ENCODE assay signal across 8 cellular contexts in the genomic region with DNA sequence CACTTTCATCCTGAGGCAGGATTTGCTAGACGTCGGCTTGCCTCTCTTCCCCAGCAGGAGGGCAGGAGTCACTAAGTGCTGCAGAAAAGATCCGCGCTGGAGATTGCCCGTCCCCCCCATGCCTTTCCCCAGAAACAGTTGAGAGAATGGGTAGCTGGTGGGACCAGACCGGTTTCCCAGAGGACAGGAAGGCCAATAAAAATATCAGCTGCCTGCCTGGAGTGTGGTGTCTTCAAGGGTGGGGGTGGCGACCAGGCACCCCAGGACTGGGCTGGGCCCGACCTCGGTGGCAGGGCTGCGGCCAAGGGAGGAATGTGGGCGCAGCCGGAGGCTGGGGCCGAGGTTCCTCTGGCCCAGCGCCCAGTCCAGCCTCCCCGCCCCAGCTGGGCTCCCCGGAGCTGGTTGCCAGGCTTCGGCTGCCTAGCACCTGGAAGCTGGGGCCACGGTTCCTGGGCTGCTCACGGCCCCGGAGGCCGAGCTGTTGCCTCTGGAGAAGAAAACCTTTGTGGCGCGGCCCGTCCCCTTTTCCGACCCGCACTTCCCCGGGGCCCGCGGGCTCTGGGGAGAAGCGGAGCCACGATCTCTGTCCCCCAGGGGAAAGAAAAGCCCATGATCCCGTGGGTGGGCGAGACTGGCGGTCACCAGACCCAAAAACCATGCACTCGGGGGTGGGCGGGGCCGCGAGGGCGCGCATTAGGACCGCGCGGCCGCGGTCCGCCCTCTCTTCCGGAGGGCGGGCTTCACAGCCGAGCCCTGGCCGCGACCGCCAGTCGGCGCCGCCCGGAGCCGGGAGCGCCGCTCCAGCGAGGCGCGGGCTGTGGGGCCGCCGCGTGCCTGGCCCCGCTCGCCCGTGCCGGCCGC. TPM values are rescaled to one million over a fixed set of nuclear protein-coding genes. Genes with fewer than 3 reads are reported as not detected.
A peak's percentile ranks its signal among the peaks of the same experiment; 100 is the strongest.
DNase-seq lines count a peak whose midpoint lies in the region; ATAC-seq, FAIRE-seq and TF ChIP-seq lines count a peak whose summit lies in the region.

A gene with protein sequence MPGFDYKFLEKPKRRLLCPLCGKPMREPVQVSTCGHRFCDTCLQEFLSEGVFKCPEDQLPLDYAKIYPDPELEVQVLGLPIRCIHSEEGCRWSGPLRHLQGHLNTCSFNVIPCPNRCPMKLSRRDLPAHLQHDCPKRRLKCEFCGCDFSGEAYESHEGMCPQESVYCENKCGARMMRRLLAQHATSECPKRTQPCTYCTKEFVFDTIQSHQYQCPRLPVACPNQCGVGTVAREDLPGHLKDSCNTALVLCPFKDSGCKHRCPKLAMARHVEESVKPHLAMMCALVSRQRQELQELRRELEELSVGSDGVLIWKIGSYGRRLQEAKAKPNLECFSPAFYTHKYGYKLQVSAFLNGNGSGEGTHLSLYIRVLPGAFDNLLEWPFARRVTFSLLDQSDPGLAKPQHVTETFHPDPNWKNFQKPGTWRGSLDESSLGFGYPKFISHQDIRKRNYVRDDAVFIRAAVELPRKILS (plus strand): TSS at position 769 of the 861 bp plus-strand sequence. CDS start 102 bp downstream, outside the sequence.

- TSS peak; percentile 37 for BruUV-seq in endothelial cell of umbilical vein (replicated peaks; lab: Mats Ljungman, UMichigan)

- CTCF ChIA-PET in endothelial cell of umbilical vein (lab: Charles Lee) = interaction anchor here (0.9 to 16.6 kb wide), 2 partner anchors 14 to 18 kb away, joined by 3 to 602 read pairs; a partner anchor contains a TSS

- H2AFZ ChIP-seq in endothelial cell of umbilical vein (ENCODE audit: low read depth, low read length) = peak within 1 kb of the TSS; percentile 14

- TF ChIP-seq POLR2A in endothelial cell of umbilical vein (IDR thresholded peaks at IDR 0.05; ENCODE audit: low read depth, low read length) = peak; percentile 98

- POLR2A ChIA-PET in endothelial cell of umbilical vein (lab: Charles Lee) = interaction anchor here (1.2 to 1.5 kb wide), 2 partner anchors 15 to 98 kb away, joined by 4 to 7 read pairs; a partner anchor contains a TSS

- H3K9me3 Mint-ChIP-seq in mesothelial cell of epicardium = no peaks in the 10 kb centered on the region

- H3K36me3 Mint-ChIP-seq in mesothelial cell of epicardium = no peaks in the 10 kb centered on the region

- H3K27me3 Mint-ChIP-seq in mesothelial cell of epicardium (ENCODE audit: low read depth) = no peaks in the 10 kb centered on the region

- H3K4me1 Mint-ChIP-seq in mesothelial cell of epicardium = peaks cover 32% of the 10 kb centered on the region

- peak within 1 kb of the TSS; percentile 97 for H3K9ac ChIP-seq in NT2/D1 (ENCODE audit: insufficient read length, low read depth)
- peak within 1 kb of the TSS; percentile 91 for H3K9ac ChIP-seq in endothelial cell of umbilical vein (replicated peaks; ENCODE audit: extremely low read depth, insufficient read depth, low read length)

- peaks cover 19% of the 10 kb centered on the region for H3K4me1 ChIP-seq in NT2/D1 (ENCODE audit: insufficient read depth, insufficient read length)
- H3K4me1 ChIP-seq in endothelial cell of umbilical vein (ENCODE audit: control insufficient read depth, extremely low read depth, insufficient read depth, low read length) = peaks cover 28% of the 10 kb centered on the region

- H3K79me2 ChIP-seq in endothelial cell of umbilical vein (ENCODE audit: control insufficient read depth, insufficient read depth, low read length) = peaks cover 31% of the 10 kb centered on the region

- peak within 1 kb of the TSS; percentile 98 for H3K27ac Mint-ChIP-seq in mesothelial cell of epicardium

- TF ChIP-seq CTCF in endothelial cell of umbilical vein (IDR thresholded peaks at IDR 0.05; ENCODE audit: extremely low read depth in 1 of 2, insufficient read depth in 1 of 2, low read depth in 1 of 2, low read length in 2 of 2) = no peak
- TF ChIP-seq CTCF in mesothelial cell of epicardium (IDR thresholded peaks at IDR 0.05; ENCODE audit: unreplicated experiment) = no peak

- ATAC-seq in GM19468 (IDR thresholded peaks at IDR 0.05; ENCODE audit: extremely low read depth, unreplicated experiment) = peak; percentile 33

- H3K36me3 ChIP-seq in NT2/D1 (ENCODE audit: insufficient read depth, insufficient read length, low read length) = peaks cover 53% of the 10 kb centered on the region
- H3K36me3 ChIP-seq in endothelial cell of umbilical vein (ENCODE audit: control insufficient read depth in 2 of 2, extremely low read depth in 1 of 2, insufficient read depth in 2 of 2, low read length in 2 of 2) = peaks cover 4 to 10% of the 10 kb centered on the region in 2 experiments

- no peaks in the 10 kb centered on the region for H3K27me3 ChIP-seq in NT2/D1 (ENCODE audit: insufficient read depth, insufficient read length)
- H3K27me3 ChIP-seq in endothelial cell of umbilical vein (ENCODE audit: control insufficient read depth in 2 of 2, insufficient read depth in 2 of 2, low read length in 2 of 2) = no peaks in the 10 kb centered on the region

- DNase-seq in COLO668 (lab: John Stamatoyannopoulos, UW; ENCODE audit: unreplicated experiment) (peak; percentile 88), HT1080 (ENCODE audit: low read depth) (peak; percentile 86), NT2/D1 (ENCODE audit: low read depth, low spot score) (peak; percentile 69), activated T-cell treated with anti-CD3 and anti-CD28 coated beads for 1 hour (ENCODE audit: low read depth) (peak; percentile 69), endothelial cell of umbilical vein (ENCODE audit: low read depth, low spot score) (peak; percentile 63), mesothelial cell of epicardium (ENCODE audit: low spot score in 2 of 2, unreplicated experiment in 2 of 2) (peak; percentile 72 to 80)
- DNase-seq in stimulated activated CD8-positive, alpha-beta memory T cell treated with anti-CD3 and anti-CD28 coated beads, Interleukin-4, amount 100 ng/mL, for 48 hours = peak; percentile 89

- H3K27ac ChIP-seq in endothelial cell of umbilical vein (ENCODE audit: insufficient read depth, low read depth, low read length) = peak within 1 kb of the TSS; percentile 86

- dilution Hi-C loops in endothelial cell of umbilical vein (cut with MboI; ENCODE audit: extremely low pct_ligation_motif_present, low sequenced_read_pairs) = no loop called here

- intact Hi-C loops in endothelial cell of umbilical vein (cut with micrococcal nuclease) = no loop called here

- FAIRE-seq in endothelial cell of umbilical vein (lab: Jason Lieb, UNC) = peak; percentile 85

- H3K9me1 ChIP-seq in endothelial cell of umbilical vein (replicated peaks; ENCODE audit: control insufficient read depth, extremely low read depth, insufficient read depth, low read length) = no peaks in the 10 kb centered on the region

- peak within 1 kb of the TSS; percentile 84 for H3K4me2 ChIP-seq in endothelial cell of umbilical vein (ENCODE audit: insufficient read depth, low read length)

- H3K9me3 ChIP-seq in NT2/D1 (ENCODE audit: insufficient read depth, low read length) (no peaks in the 10 kb centered on the region), endothelial cell of umbilical vein (replicated peaks; ENCODE audit: control insufficient read depth, insufficient read depth, low read length) (no peaks in the 10 kb centered on the region)

- H3K4me3 ChIP-seq in NT2/D1 (ENCODE audit: insufficient read length, low read depth) (peak within 1 kb of the TSS; percentile 81), endothelial cell of umbilical vein (replicated peaks in 1 of 3; ENCODE audit: insufficient read depth in 1 of 3, low read depth in 1 of 3, low read length in 3 of 3) (peak within 1 kb of the TSS; percentile 77 to 94 (median 86))

- no peaks in the 10 kb centered on the region for H4K20me1 ChIP-seq in endothelial cell of umbilical vein (replicated peaks; ENCODE audit: control insufficient read depth, extremely low read depth, insufficient read depth, low read length)

- H3K4me3 Mint-ChIP-seq in mesothelial cell of epicardium = peak within 1 kb of the TSS; percentile 89

TF ChIP-seq in endothelial cell of umbilical vein, 7 proteins besides CTCF, POLR2A, EP300 and RAD21:
- TF ChIP-seq GATA2 (IDR thresholded peaks at IDR 0.05; ENCODE audit: insufficient read depth, insufficient read length, low read depth, low read length) = no peak
- peak; percentile 97 for TF ChIP-seq POLR2AphosphoS5 (IDR thresholded peaks at IDR 0.05; ENCODE audit: insufficient read depth, low read depth, low read length)
TF ChIP-seq in endothelial cell of umbilical vein: peak in this region for 1.

RNA-seq across cellular contexts. Expression of the gene that starts here (rescaled TPM):
- total RNA-seq in HT1080 (2014; rRNA removed; shearing (Covaris generic)) = 68.7 and 80.7 TPM in 2 replicates
- 38.0 and 43.7 TPM in 2 replicates for polyA plus RNA-seq in HT1080 (2015; cell fraction: cytosol; rRNA removed)
- polyA plus RNA-seq in HT1080 (2015; cell fraction: nucleus; rRNA removed) = 80.8 and 90.6 TPM in 2 replicates
- total RNA-seq in endothelial cell of umbilical vein (81.9 and 83.9 TPM in 2 replicates), mesothelial cell of epicardium (252 to 259 TPM (median 254 TPM) in 3 replicates)
- polyA plus RNA-seq in endothelial cell of umbilical vein = 79.5 and 97.3 TPM in 2 replicates
- 39.7 and 52.6 TPM in 2 replicates for polyA plus RNA-seq in endothelial cell of umbilical vein (2011; cell fraction: cytosol; rRNA removed)
- polyA plus RNA-seq in endothelial cell of umbilical vein (2011; cell fraction: nucleus; rRNA removed) = 159 and 165 TPM in 2 replicates
- polyA plus RNA-seq in endothelial cell of umbilical vein (2012) = 32.7 and 45.3 TPM in 2 replicates
- polyA minus RNA-seq in endothelial cell of umbilical vein = 44.3 and 58.8 TPM in 2 replicates
- 107 TPM for polyA minus RNA-seq in endothelial cell of umbilical vein (2011; cell fraction: cytosol; rRNA and poly(A)+ RNA removed)
- 46.6 and 68.8 TPM in 2 replicates for polyA minus RNA-seq in endothelial cell of umbilical vein (2011; cell fraction: nucleus; rRNA and poly(A)+ RNA removed)

Comparison
In these comparisons a context has a peak if more than half of its experiments do, and no peak if none do; other contexts are left out.
1. Peak in every context shown above with its lines: DNase-seq, ATAC-seq, H3K4me3 ChIP-seq and H3K27ac ChIP-seq.